In the genomic region with DNA sequence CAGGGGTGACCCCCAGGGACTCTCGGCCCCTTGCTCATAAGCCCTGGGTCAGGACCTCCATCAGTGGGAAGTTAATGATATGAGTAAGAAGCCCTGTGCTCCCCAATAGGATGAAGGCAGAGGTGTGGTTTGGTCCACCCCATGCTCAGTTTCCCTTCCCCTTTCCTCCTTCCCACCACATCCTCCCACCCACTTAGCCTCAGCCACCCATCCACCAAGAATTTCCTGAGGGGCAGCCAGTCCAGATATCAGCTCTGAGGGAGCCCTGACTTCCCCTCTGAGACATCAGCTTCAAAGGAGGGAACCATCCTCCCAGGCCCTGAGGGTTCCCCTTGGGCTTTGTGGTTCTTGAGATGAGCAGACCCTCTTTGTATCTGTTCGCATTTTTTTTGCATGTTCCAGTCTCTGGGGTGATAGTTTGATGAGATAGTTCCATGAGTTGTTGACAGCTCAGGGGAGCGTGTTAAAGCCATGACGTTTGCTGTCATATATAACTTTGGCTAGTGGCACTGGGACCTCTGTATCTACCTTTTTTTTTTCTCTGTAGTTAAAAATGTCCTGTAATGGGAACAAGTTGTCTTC, we compare ENCODE assay signal across 8 cellular contexts.
DNase-seq lines count a peak whose midpoint lies in the region; ATAC-seq and TF ChIP-seq lines count a peak whose summit lies in the region.

No MANE protein-coding gene starts in this region.

- peaks cover 38% of the 10 kb centered on the region for H3K27me3 ChIP-seq in BLaER1
- no peaks in the 10 kb centered on the region for H3K27me3 ChIP-seq in sigmoid colon

- TF ChIP-seq POLR2A in sigmoid colon (IDR thresholded peaks at IDR 0.05): no peak
- no peak for TF ChIP-seq POLR2A in erythroblast (IDR thresholded peaks at IDR 0.05; ENCODE audit: low read length)

- ATAC-seq in GM19025 (IDR thresholded peaks at IDR 0.05; ENCODE audit: low read depth, unreplicated experiment): peak; percentile 71
- peak; percentile 79 for ATAC-seq in HG03095 (IDR thresholded peaks at IDR 0.05; ENCODE audit: unreplicated experiment)

- no peak for TF ChIP-seq CTCF in sigmoid colon (IDR thresholded peaks at IDR 0.05)

- H3K4me2 ChIP-seq in BLaER1: peak overlapping the region; percentile 80

- TF ChIP-seq EP300 in sigmoid colon (IDR thresholded peaks at IDR 0.05): no peak

- H3K27ac ChIP-seq in BLaER1 (no peak overlapping the region), sigmoid colon (peak overlapping the region in 1 of 4 donors; percentile 25)

- intact Hi-C loops in sigmoid colon (cut with DNase I): no loop called here

- peaks cover 39% of the 10 kb centered on the region for H3K4me1 ChIP-seq in BLaER1
- H3K4me1 ChIP-seq in sigmoid colon: peaks cover 0 to 18% (median 11%) of the 10 kb centered on the region in 4 donors

- no peak overlapping the region for H3K9ac ChIP-seq in BLaER1

- peaks cover 71% of the 10 kb centered on the region for H4K20me1 ChIP-seq in BLaER1

- H3K9me3 ChIP-seq in BLaER1: no peaks in the 10 kb centered on the region
- no peaks in the 10 kb centered on the region for H3K9me3 ChIP-seq in sigmoid colon

- peak; percentile 44 for DNase-seq in activated CD4-positive, CD25-positive, alpha-beta regulatory T cell treated with anti-CD3 and anti-CD28 coated beads, Interleukin-2, amount 50 U/mL, for 72 hours
- DNase-seq in sigmoid colon (peak; percentile 62), erythroblast (lab: John Stamatoyannopoulos, UW) (no peak), amniotic stem cell (lab: John Stamatoyannopoulos, UW) (no peak), NCI-H2171 (lab: John Stamatoyannopoulos, UW) (no peak)

- no peak overlapping the region for H3K4me3 ChIP-seq in BLaER1
- H3K4me3 ChIP-seq in sigmoid colon: no peak overlapping the region

- 0 out of 2 replicates have a peak, but pooled peaks cover 16% of the 10 kb centered on the region for H3K36me3 ChIP-seq in BLaER1
- H3K36me3 ChIP-seq in sigmoid colon: peaks cover 12 to 57% (median 34%) of the 10 kb centered on the region in 4 donors

- 51 to 87% methylated on average over 4 of the region's 4 CpGs for WGBS in sigmoid colon, 2 donors

Comparison
In these comparisons a context has a peak if more than half of its experiments do, and no peak if none do; other contexts are left out.
1. DNase-seq: peak in activated CD4-positive, CD25-positive, alpha-beta regulatory T cell treated with anti-CD3 and anti-CD28 coated beads, Interleukin-2, amount 50 U/mL, for 72 hours (single experiment) and sigmoid colon (single experiment); none in erythroblast (0 of 2), amniotic stem cell (single experiment) and NCI-H2171 (single experiment).